Comparison of ENCODE assay signal across 19 cellular contexts in the genomic region with DNA sequence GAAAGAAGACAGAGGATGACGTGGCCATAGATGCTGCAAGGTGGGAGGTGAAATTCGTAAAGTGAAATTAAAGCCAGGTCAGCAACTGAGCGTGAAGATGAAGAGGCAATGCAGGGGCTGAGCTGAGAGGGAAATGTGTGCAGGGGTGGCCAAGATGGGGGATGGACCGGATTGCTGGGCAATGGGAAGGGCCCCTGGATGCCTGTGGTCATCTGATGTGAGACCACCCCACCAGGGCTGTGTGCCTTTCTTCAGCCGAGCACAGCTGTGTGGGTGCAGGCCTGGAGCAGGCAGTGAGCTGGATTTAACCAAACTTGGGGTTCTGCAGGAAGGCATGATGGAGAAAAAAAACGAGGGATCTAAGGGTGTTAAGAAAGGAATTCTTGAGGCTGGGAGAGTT.
DNase-seq lines count a peak whose midpoint lies in the region; ATAC-seq, FAIRE-seq and TF ChIP-seq lines count a peak whose summit lies in the region.
"Had no signal": no experiment of that assay in that cellular context is flagged by ENCODE, and none has a peak within 500 bp of the region (broad histone marks: within the 10 kb centered on the region; RNA-seq: fewer than 3 reads in every experiment).

No MANE protein-coding gene starts in this region.

- no peaks in the 10 kb centered on the region for H3K79me2 ChIP-seq in K562 (ENCODE audit: control insufficient read depth, insufficient read depth, low read length)
- H3K79me2 ChIP-seq in neural progenitor cell (ENCODE audit: low read depth): no peaks in the 10 kb centered on the region

- no peak for FAIRE-seq in K562 (lab: Jason Lieb, UNC)
- FAIRE-seq in kidney (lab: Jason Lieb, UNC): no peak
- FAIRE-seq: GM12891, GM18507, H1 had no signal

- TF ChIP-seq RAD21 in K562 (CRISPR knock-in tag; conservative IDR thresholded peaks at IDR 0.05 in 1 of 2, IDR thresholded peaks at IDR 0.05 in 1 of 2): no peak

- H3K9me3 ChIP-seq in K562 (replicated peaks; ENCODE audit: control insufficient read depth, insufficient read depth, low read depth, low read length) (no peaks in the 10 kb centered on the region), kidney (ENCODE audit: control insufficient read depth in 1 of 2, low read length in 2 of 2) (peaks cover 0 to 4% of the 10 kb centered on the region in 2 donors), neural progenitor cell (ENCODE audit: low read depth) (no peaks in the 10 kb centered on the region), esophagus muscularis mucosa (peaks cover 0 to 4% (median 0%) of the 10 kb centered on the region in 4 donors)

- CTCF ChIA-PET in K562 (lab: Yijun Ruan, JAX; ENCODE audit: low intra/inter-chr PET ratio): no interaction called here

- peaks cover 12% of the 10 kb centered on the region for H3K9me3 Mint-ChIP-seq in neural progenitor cell

- DNase-seq in K562 (ENCODE audit: extremely low read depth in 1 of 4, low spot score in 3 of 4) (no peak), kidney (peak; percentile 35), neural progenitor cell (ENCODE audit: low spot score) (no peak), HuH-7 (ENCODE audit: low spot score) (no peak), esophagus muscularis mucosa (ENCODE audit: extremely low spot score) (no peak)
- DNase-seq: C1 segment of cervical spinal cord; Calu3; CD4-positive, alpha-beta memory T cell; COR-L47; DMS53; DMS79 treated with DMSO at 0.1 percent for 48 hours; GF-D8; GM23248; H7; HCEC 1CT had no signal

- BruUV-seq in K562 (replicated peaks; lab: Mats Ljungman, UMichigan): no TSS peak

- no peak overlapping the region for H3K4me3 ChIP-seq in K562
- no peak overlapping the region for H3K4me3 ChIP-seq in kidney (ENCODE audit: low read length in 2 of 2)
- H3K4me3 ChIP-seq in neural progenitor cell: no peak overlapping the region
- H3K4me3 ChIP-seq in esophagus muscularis mucosa: no peak overlapping the region
- H3K4me3 ChIP-seq: GM23248 had no signal

- in situ Hi-C loops in K562 (cut with MboI): loop anchor here (10.0 kb wide), 1 partner anchor 382 kb away; no protein-coding TSS in a partner anchor

- H3K27me3 Mint-ChIP-seq in neural progenitor cell (ENCODE audit: insufficient read depth, low read depth): peaks cover 20% of the 10 kb centered on the region

- no peak overlapping the region for H3K4me3 Mint-ChIP-seq in neural progenitor cell
- H3K4me3 Mint-ChIP-seq: CD4-positive, alpha-beta memory T cell had no signal

- H3K9ac ChIP-seq in K562 (ENCODE audit: insufficient read depth in 1 of 2, low read depth in 2 of 2, low read length in 2 of 2) (no peak overlapping the region), kidney (ENCODE audit: low read length in 2 of 2) (no peak overlapping the region), neural progenitor cell (no peak overlapping the region)
- H3K9ac ChIP-seq: GM23248 had no signal

- TF ChIP-seq CTCF in K562 (IDR thresholded peaks at IDR 0.05 in 2 of 3, conservative IDR thresholded peaks at IDR 0.05 in 1 of 3; ENCODE audit: insufficient read depth in 2 of 3, low read depth in 1 of 3, low read length in 3 of 3): no peak
- no peak for TF ChIP-seq CTCF in kidney (IDR thresholded peaks at IDR 0.05; ENCODE audit: borderline replicate concordance, extremely low read depth, insufficient read depth)
- no peak for TF ChIP-seq CTCF in neural progenitor cell (IDR thresholded peaks at IDR 0.05)
- TF ChIP-seq CTCF in esophagus muscularis mucosa (IDR thresholded peaks at IDR 0.05): no peak

- H3F3A ChIP-seq in neural progenitor cell (ENCODE audit: low read depth): peaks cover 12% of the 10 kb centered on the region

- H3K4me1 ChIP-seq in K562 (replicated peaks in 1 of 2; ENCODE audit: control insufficient read depth in 2 of 2, insufficient read depth in 2 of 2, low read length in 2 of 2) (no peaks in the 10 kb centered on the region; a peak in 3 of 5 replicates), kidney (ENCODE audit: control insufficient read depth in 1 of 2, insufficient read depth in 1 of 2, low read depth in 1 of 2, low read length in 2 of 2) (no peaks in the 10 kb centered on the region), neural progenitor cell (peaks cover 14% of the 10 kb centered on the region), esophagus muscularis mucosa (no peaks in the 10 kb centered on the region)

- H2AFZ ChIP-seq in K562 (ENCODE audit: low read depth, low read length) (no peak overlapping the region), neural progenitor cell (replicated peaks) (no peak overlapping the region)
- H2AFZ ChIP-seq: GM23248 had no signal

- intact Hi-C loops in K562 (cut with micrococcal nuclease): no loop called here
- intact Hi-C loops in kidney (cut with DNase I): no loop called here
- intact Hi-C loops in esophagus muscularis mucosa (cut with DNase I): no loop called here

- no peak for ATAC-seq in K562
- no peak for ATAC-seq in GM18861 (IDR thresholded peaks at IDR 0.05; ENCODE audit: unreplicated experiment)

- POLR2A ChIA-PET in K562 (lab: Yijun Ruan, JAX): no interaction called here

- H3K27ac ChIP-seq in K562 (ENCODE audit: extremely low read depth, low read depth, low read length) (no peak overlapping the region), kidney (ENCODE audit: low read depth in 2 of 2, low read length in 2 of 2) (no peak overlapping the region), neural progenitor cell (no peak overlapping the region), esophagus muscularis mucosa (replicated peaks in 1 of 4) (no peak overlapping the region)
- H3K27ac ChIP-seq: GM23248 had no signal

- no peaks in the 10 kb centered on the region for H3K36me3 ChIP-seq in K562 (ENCODE audit: control insufficient read depth, insufficient read depth, low read length)
- H3K36me3 ChIP-seq in kidney (ENCODE audit: control insufficient read depth in 1 of 2, insufficient read depth in 2 of 2, low read length in 2 of 2): no peaks in the 10 kb centered on the region
- H3K36me3 ChIP-seq in neural progenitor cell: no peaks in the 10 kb centered on the region
- H3K36me3 ChIP-seq in esophagus muscularis mucosa: no peaks in the 10 kb centered on the region

- peaks cover 52% of the 10 kb centered on the region for H3K4me1 Mint-ChIP-seq in neural progenitor cell
- H3K4me1 Mint-ChIP-seq: CD4-positive, alpha-beta memory T cell had no signal

- no peak for TF ChIP-seq POLR2A in K562 (conservative IDR thresholded peaks at IDR 0.05)
- TF ChIP-seq POLR2A in esophagus muscularis mucosa (IDR thresholded peaks at IDR 0.05; ENCODE audit: low read depth): no peak

- TF ChIP-seq EP300 in K562 (IDR thresholded peaks at IDR 0.05; ENCODE audit: low read length) (no peak), esophagus muscularis mucosa (IDR thresholded peaks at IDR 0.05) (no peak)

- H3K9me1 ChIP-seq in K562 (ENCODE audit: control insufficient read depth, insufficient read depth, low read length): no peaks in the 10 kb centered on the region

- H3K36me3 Mint-ChIP-seq in neural progenitor cell: no peaks in the 10 kb centered on the region
- H3K36me3 Mint-ChIP-seq: CD4-positive, alpha-beta memory T cell had no signal

- H3K4me2 ChIP-seq in K562 (ENCODE audit: insufficient read depth, low read length) (no peak overlapping the region), neural progenitor cell (no peak overlapping the region)

- peaks cover 0 to 17% of the 10 kb centered on the region in 2 experiments; a peak in 2 of 5 replicates for H3K27me3 ChIP-seq in K562 (ENCODE audit: control insufficient read depth in 2 of 2, insufficient read depth in 2 of 2, low read length in 2 of 2)
- peaks cover 19% of the 10 kb centered on the region for H3K27me3 ChIP-seq in neural progenitor cell
- peaks cover 0 to 38% (median 4%) of the 10 kb centered on the region in 4 donors for H3K27me3 ChIP-seq in esophagus muscularis mucosa

- peak overlapping the region; percentile 57 for H3K27ac Mint-ChIP-seq in neural progenitor cell

- H4K20me1 ChIP-seq in K562 (replicated peaks; ENCODE audit: control insufficient read depth, insufficient read depth, low read length) (no peaks in the 10 kb centered on the region), neural progenitor cell (ENCODE audit: low read depth) (no peaks in the 10 kb centered on the region)

- 20% methylated on average over 6 of the region's 6 CpGs for whole genome bisulfite sequencing in K562 (ENCODE audit: insufficient coverage, low coverage, missing lambda C conversion rate)
- WGBS in esophagus muscularis mucosa: 87% methylated on average over 6 of the region's 6 CpGs

TF ChIP-seq in K562, 482 proteins besides CTCF, POLR2A, EP300 and RAD21:
- TF ChIP-seq, protein P1, sequence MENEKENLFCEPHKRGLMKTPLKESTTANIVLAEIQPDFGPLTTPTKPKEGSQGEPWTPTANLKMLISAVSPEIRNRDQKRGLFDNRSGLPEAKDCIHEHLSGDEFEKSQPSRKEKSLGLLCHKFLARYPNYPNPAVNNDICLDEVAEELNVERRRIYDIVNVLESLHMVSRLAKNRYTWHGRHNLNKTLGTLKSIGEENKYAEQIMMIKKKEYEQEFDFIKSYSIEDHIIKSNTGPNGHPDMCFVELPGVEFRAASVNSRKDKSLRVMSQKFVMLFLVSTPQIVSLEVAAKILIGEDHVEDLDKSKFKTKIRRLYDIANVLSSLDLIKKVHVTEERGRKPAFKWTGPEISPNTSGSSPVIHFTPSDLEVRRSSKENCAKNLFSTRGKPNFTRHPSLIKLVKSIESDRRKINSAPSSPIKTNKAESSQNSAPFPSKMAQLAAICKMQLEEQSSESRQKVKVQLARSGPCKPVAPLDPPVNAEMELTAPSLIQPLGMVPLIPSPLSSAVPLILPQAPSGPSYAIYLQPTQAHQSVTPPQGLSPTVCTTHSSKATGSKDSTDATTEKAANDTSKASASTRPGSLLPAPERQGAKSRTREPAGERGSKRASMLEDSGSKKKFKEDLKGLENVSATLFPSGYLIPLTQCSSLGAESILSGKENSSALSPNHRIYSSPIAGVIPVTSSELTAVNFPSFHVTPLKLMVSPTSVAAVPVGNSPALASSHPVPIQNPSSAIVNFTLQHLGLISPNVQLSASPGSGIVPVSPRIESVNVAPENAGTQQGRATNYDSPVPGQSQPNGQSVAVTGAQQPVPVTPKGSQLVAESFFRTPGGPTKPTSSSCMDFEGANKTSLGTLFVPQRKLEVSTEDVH (IDR thresholded peaks at IDR 0.05; ENCODE audit: low read depth, partially characterized antibody): no peak
- TF ChIP-seq ZNF316 (IDR thresholded peaks at IDR 0.05): 0 out of 2 replicates have a peak, but pooled peaks have one; percentile 12
TF ChIP-seq in K562: peak in this region for 1.
